ENCODE assay signal across 8 cellular contexts in the genomic region with DNA sequence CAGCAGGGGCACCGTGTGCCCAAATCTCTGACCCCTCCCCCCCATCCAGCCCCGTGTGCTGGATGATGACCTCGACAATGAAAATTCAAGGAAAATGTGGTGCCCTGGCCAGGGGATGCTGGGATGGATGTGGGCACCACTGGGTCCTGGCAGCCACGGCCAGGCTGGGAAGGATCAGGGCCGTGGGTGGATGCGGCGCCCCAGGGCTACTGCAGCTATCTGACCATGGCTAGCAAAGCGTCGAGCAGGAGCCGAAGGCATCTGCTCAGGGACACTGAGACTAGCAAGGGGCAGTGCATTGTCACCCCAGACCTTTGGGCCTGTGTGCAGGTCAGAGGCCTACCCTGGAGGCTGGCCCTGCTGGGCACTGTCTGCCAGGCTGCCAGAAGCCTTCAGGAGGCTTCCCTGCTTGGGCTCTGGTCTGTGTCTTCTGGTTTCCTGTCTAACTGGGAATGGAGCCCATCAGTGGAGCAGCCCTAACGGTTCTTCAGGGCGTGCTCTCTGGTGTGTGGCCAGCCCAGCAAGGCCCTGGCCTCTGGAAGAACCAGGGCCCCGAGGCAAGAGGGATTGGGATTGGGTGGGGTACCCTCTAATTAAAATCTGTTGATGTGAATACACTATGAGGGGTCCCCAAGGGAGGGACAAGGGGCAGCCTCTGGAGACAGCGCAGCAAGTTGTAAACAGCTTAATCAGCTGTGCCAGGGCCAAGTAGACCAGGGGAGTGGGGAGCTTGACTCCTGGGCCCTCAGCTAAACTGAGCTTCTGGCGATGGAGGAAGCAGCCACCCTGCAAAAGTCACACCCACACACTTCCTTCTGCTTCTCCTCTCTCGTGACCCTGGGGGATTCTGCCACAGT.
DNase-seq lines count a peak whose midpoint lies in the region; ATAC-seq, FAIRE-seq and TF ChIP-seq lines count a peak whose summit lies in the region.

No MANE protein-coding gene starts in this region.

- peak overlapping the region; percentile 21 for H3K27ac Mint-ChIP-seq in activated CD4-positive, alpha-beta T cell treated with anti-CD3 and anti-CD28 coated beads for 36 hours
- no peak overlapping the region for H3K27ac Mint-ChIP-seq in endothelial cell (ENCODE audit: unreplicated experiment)

- CTCF ChIA-PET in activated CD4-positive, alpha-beta T cell treated with anti-CD3 and anti-CD28 coated beads for 36 hours (lab: Charles Lee) = no interaction called here

- H3K4me1 ChIP-seq in kidney (ENCODE audit: control insufficient read depth in 1 of 2, insufficient read depth in 1 of 2, low read depth in 1 of 2, low read length in 2 of 2) (peaks cover 13 to 18% of the 10 kb centered on the region in 2 donors), suprapubic skin (peaks cover 48% of the 10 kb centered on the region)

- H3K9me3 Mint-ChIP-seq in activated CD4-positive, alpha-beta T cell treated with anti-CD3 and anti-CD28 coated beads for 36 hours (ENCODE audit: low read depth) = no peaks in the 10 kb centered on the region
- no peaks in the 10 kb centered on the region for H3K9me3 Mint-ChIP-seq in endothelial cell (ENCODE audit: unreplicated experiment)

- H3K4me3 Mint-ChIP-seq in activated CD4-positive, alpha-beta T cell treated with anti-CD3 and anti-CD28 coated beads for 36 hours = no peak overlapping the region
- H3K4me3 Mint-ChIP-seq in endothelial cell (ENCODE audit: unreplicated experiment) = no peak overlapping the region

- no peaks in the 10 kb centered on the region for H3K27me3 Mint-ChIP-seq in activated CD4-positive, alpha-beta T cell treated with anti-CD3 and anti-CD28 coated beads for 36 hours
- peaks cover 13% of the 10 kb centered on the region for H3K27me3 Mint-ChIP-seq in endothelial cell (ENCODE audit: unreplicated experiment)

- no peaks in the 10 kb centered on the region for H3K27me3 ChIP-seq in WERI-Rb-1 (ENCODE audit: insufficient read depth, low read depth, severe bottlenecking)
- no peaks in the 10 kb centered on the region for H3K27me3 ChIP-seq in suprapubic skin

- H3K9me3 ChIP-seq in WERI-Rb-1 (ENCODE audit: severe bottlenecking) = no peaks in the 10 kb centered on the region
- H3K9me3 ChIP-seq in kidney (ENCODE audit: control insufficient read depth in 1 of 2, low read length in 2 of 2) = no peaks in the 10 kb centered on the region
- no peaks in the 10 kb centered on the region for H3K9me3 ChIP-seq in suprapubic skin

- peaks cover 25% of the 10 kb centered on the region for H3K36me3 Mint-ChIP-seq in activated CD4-positive, alpha-beta T cell treated with anti-CD3 and anti-CD28 coated beads for 36 hours (ENCODE audit: low read depth)
- H3K36me3 Mint-ChIP-seq in endothelial cell (ENCODE audit: low read depth, unreplicated experiment) = peaks cover 4% of the 10 kb centered on the region

- intact Hi-C loops in activated CD4-positive, alpha-beta T cell treated with anti-CD3 and anti-CD28 coated beads for 36 hours (cut with DNase I, micrococcal nuclease) = no loop called here
- intact Hi-C loops in kidney (cut with DNase I) = no loop called here

- DNase-seq in activated CD4-positive, alpha-beta T cell treated with anti-CD3 and anti-CD28 coated beads for 36 hours = no peak
- DNase-seq in activated CD4-positive, alpha-beta T cell treated with anti-CD3 and anti-CD28 coated beads for 48 hours = no peak
- no peak for DNase-seq in WERI-Rb-1
- DNase-seq in kidney = peak; percentile 85
- DNase-seq in suprapubic skin (ENCODE audit: low spot score in 2 of 2) = no peak
- DNase-seq in endothelial cell (ENCODE audit: low spot score) = no peak
- no peak for DNase-seq in activated CD4-positive, CD25-positive, alpha-beta regulatory T cell (lab: John Stamatoyannopoulos, UW)

- no peak for ATAC-seq in activated CD4-positive, alpha-beta T cell treated with anti-CD3 and anti-CD28 coated beads for 36 hours
- ATAC-seq in GM18909 (IDR thresholded peaks at IDR 0.05; ENCODE audit: poor library complexity, unreplicated experiment) = no peak

- H3K9ac ChIP-seq in kidney (ENCODE audit: low read length in 2 of 2) = no peak overlapping the region

- TF ChIP-seq CTCF in WERI-Rb-1 (IDR thresholded peaks at IDR 0.05; ENCODE audit: low read depth, low read length) (no peak), kidney (IDR thresholded peaks at IDR 0.05; ENCODE audit: borderline replicate concordance, extremely low read depth, insufficient read depth) (no peak), suprapubic skin (IDR thresholded peaks at IDR 0.05) (no peak), endothelial cell (IDR thresholded peaks at IDR 0.05; ENCODE audit: unreplicated experiment) (no peak)

- no peaks in the 10 kb centered on the region for H3K36me3 ChIP-seq in WERI-Rb-1
- peaks cover 0 to 3% of the 10 kb centered on the region in 2 donors for H3K36me3 ChIP-seq in kidney (ENCODE audit: control insufficient read depth in 1 of 2, insufficient read depth in 2 of 2, low read length in 2 of 2)
- peaks cover 41% of the 10 kb centered on the region for H3K36me3 ChIP-seq in suprapubic skin

- WGBS in suprapubic skin = 55% methylated on average over 14 of the region's 16 CpGs

- no peak for TF ChIP-seq EP300 in suprapubic skin (IDR thresholded peaks at IDR 0.05)

- TF ChIP-seq POLR2A in suprapubic skin (IDR thresholded peaks at IDR 0.05) = no peak

- H3K4me1 Mint-ChIP-seq in activated CD4-positive, alpha-beta T cell treated with anti-CD3 and anti-CD28 coated beads for 36 hours = peaks cover 21% of the 10 kb centered on the region
- H3K4me1 Mint-ChIP-seq in endothelial cell (ENCODE audit: unreplicated experiment) = peaks cover 18% of the 10 kb centered on the region

- POLR2A ChIA-PET in activated CD4-positive, alpha-beta T cell treated with anti-CD3 and anti-CD28 coated beads for 36 hours (lab: Charles Lee) = no interaction called here

- FAIRE-seq in kidney (lab: Jason Lieb, UNC) = no peak

- H3K27ac ChIP-seq in WERI-Rb-1 (peak overlapping the region; percentile 78), kidney (ENCODE audit: low read depth in 2 of 2, low read length in 2 of 2) (peak overlapping the region; percentile 41 to 47), suprapubic skin (peak overlapping the region; percentile 80)

- H3K4me3 ChIP-seq in WERI-Rb-1 (ENCODE audit: low read depth, low read length) = no peak overlapping the region
- no peak overlapping the region for H3K4me3 ChIP-seq in kidney (ENCODE audit: low read length in 2 of 2)
- H3K4me3 ChIP-seq in suprapubic skin = no peak overlapping the region
